In the genomic region with DNA sequence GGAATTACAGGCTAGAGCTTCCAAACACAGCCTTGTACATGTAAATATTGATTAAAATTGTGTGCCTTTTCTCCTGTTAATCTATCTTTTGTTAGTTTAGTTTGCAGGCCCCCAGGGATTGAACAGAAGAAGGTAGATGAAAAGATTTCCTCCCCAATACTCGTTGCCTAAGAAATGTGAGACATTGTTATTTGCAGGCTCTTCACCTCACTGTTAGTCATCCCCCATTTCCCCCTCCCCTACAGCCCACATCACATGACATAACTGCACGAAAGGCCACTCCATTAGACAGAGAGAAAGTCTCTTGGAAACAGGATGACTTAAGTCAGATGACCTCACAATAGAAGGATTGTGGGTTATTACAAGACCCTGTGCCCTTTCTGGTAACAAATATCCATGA, we compare ENCODE assay signal across 9 cellular contexts. TPM values are rescaled to one million over a fixed set of nuclear protein-coding genes. Genes with fewer than 3 reads are reported as not detected.
DNase-seq lines count a peak whose midpoint lies in the region; ATAC-seq and TF ChIP-seq lines count a peak whose summit lies in the region.
"Had no signal": no experiment of that assay in that cellular context is flagged by ENCODE, and none has a peak within 500 bp of the region (broad histone marks: within the 10 kb centered on the region; RNA-seq: fewer than 3 reads in every experiment).

No MANE protein-coding gene starts in this region.

- no peaks in the 10 kb centered on the region for H3K9me3 Mint-ChIP-seq in MCF 10A (ENCODE audit: unreplicated experiment)

- CTCF ChIA-PET in MCF 10A (lab: Yijun Ruan, JAX) = interaction anchor here (1.1 to 5.1 kb wide), 4 partner anchors 14 to 448 kb away, joined by 4 to 44 read pairs (median 21); a partner anchor contains a TSS

- H3K4me1 Mint-ChIP-seq in MCF 10A (ENCODE audit: insufficient read depth, unreplicated experiment) = peaks cover 50% of the 10 kb centered on the region

- intact Hi-C loops in MCF 10A (cut with micrococcal nuclease) = loop anchor here (5.0 kb wide), 1 partner anchor 646 kb away; no protein-coding TSS in a partner anchor

- no TSS peak for BruUV-seq in MCF 10A (replicated peaks; lab: Mats Ljungman, UMichigan)

- DNase-seq in Ammon's horn (ENCODE audit: low spot score) = peak; percentile 47
- peak; percentile 50 for DNase-seq in NCI-H146 treated with DMSO at 0.1 percent for 48 hours (lab: John Stamatoyannopoulos, UW; ENCODE audit: unreplicated experiment)
- DNase-seq in MCF 10A (ENCODE audit: unreplicated experiment) = peak; percentile 88
- peak; percentile 63 for DNase-seq in medulla oblongata (ENCODE audit: extremely low spot score)
- DNase-seq: Karpas-422 had no signal

- no peak for ATAC-seq in HG02798 (IDR thresholded peaks at IDR 0.05; ENCODE audit: poor library complexity, unreplicated experiment)
- ATAC-seq in GM19452 (IDR thresholded peaks at IDR 0.05; ENCODE audit: unreplicated experiment) = no peak
- no peak for ATAC-seq in HG03159 (IDR thresholded peaks at IDR 0.05; ENCODE audit: unreplicated experiment)
- ATAC-seq in GM18511 (IDR thresholded peaks at IDR 0.05; ENCODE audit: unreplicated experiment) = no peak

- peak overlapping the region; percentile 50 for H3K4me3 Mint-ChIP-seq in MCF 10A (ENCODE audit: unreplicated experiment)

- TF ChIP-seq CTCF in MCF 10A (IDR thresholded peaks at IDR 0.05; ENCODE audit: unreplicated experiment) = no peak

- peaks cover 6% of the 10 kb centered on the region for H3K36me3 Mint-ChIP-seq in MCF 10A (ENCODE audit: insufficient read depth, unreplicated experiment)

- POLR2A ChIA-PET in MCF 10A (lab: Yijun Ruan, JAX) = interaction anchor here (0.6 to 5.7 kb wide), 4 partner anchors 16 to 477 kb away, joined by 3 to 70 read pairs (median 4); a partner anchor contains a TSS

- H3K27me3 Mint-ChIP-seq in MCF 10A (ENCODE audit: insufficient read depth, unreplicated experiment) = peaks cover under 1% of the 10 kb centered on the region

- H3K27ac Mint-ChIP-seq in MCF 10A (ENCODE audit: low read depth, unreplicated experiment) = peak overlapping the region; percentile 38

RNA-seq across cellular contexts. Expression of a gene that starts 13.3 kb away (rescaled TPM):
- total RNA-seq in MCF 10A (2022) = 9.7 and 10.0 TPM in 2 replicates
